In genomic region chr6:57091375-57091774, GRCh38 we compare ENCODE assay signal across 8 cellular contexts. TPM values are rescaled to one million over a fixed set of nuclear protein-coding genes. Genes with fewer than 3 reads are reported as not detected.
A peak's percentile ranks its signal among the peaks of the same experiment; 100 is the strongest.
DNase-seq lines count a peak whose midpoint lies in the region; ATAC-seq and TF ChIP-seq lines count a peak whose summit lies in the region.
"Not testable (repeated sequence)": the region's sequence is repeated elsewhere in the genome, so short reads cannot be mapped to it uniquely, and the experiment has no call there.

No MANE protein-coding gene starts in this region.

- H3K36me3 ChIP-seq in ES-I3 (ENCODE audit: insufficient read depth, low read length); endocrine pancreas (ENCODE audit: control insufficient read depth, insufficient read depth, low read length): not testable (repeated sequence)

- H3K4me3 ChIP-seq in LNCaP clone FGC (ENCODE audit: low read depth, low read length), result peak overlapping the region; percentile 35
- H3K4me3 ChIP-seq in endocrine pancreas (ENCODE audit: control insufficient read depth, insufficient read depth, low read length), result peak overlapping the region; percentile 63

- H3K9ac ChIP-seq in ES-I3 (ENCODE audit: low read depth, low read length), result peak overlapping the region; percentile 31; the same call in 1 of the 2 replicates
- not testable (repeated sequence) for H3K9ac ChIP-seq in endocrine pancreas (ENCODE audit: control insufficient read depth, insufficient read depth, low read length)

- H3K27ac Mint-ChIP-seq in T-helper 2 cell treated with Interferon-gamma antibody and Interleukin-4, amounts not matched to agents 5 μg/mL and 100 μg/mL, for 36 hours, result peak overlapping the region; percentile 74
- peak overlapping the region; percentile 9 for H3K27ac Mint-ChIP-seq in activated naive CD8-positive, alpha-beta T cell treated with anti-CD3 and anti-CD28 coated beads, Interleukin-2, amount 10 ng/mL, durations not matched to agents 7 days and 5 days
- H3K27ac Mint-ChIP-seq in immature natural killer cell (peak overlapping the region in 4 of 6 donors; percentile 16 to 81 (median 48)), neural crest cell (ENCODE audit: unreplicated experiment) (peak overlapping the region; percentile 14), type B pancreatic cell (peak overlapping the region; percentile 82)

- not testable (repeated sequence) for TF ChIP-seq CTCF in LNCaP clone FGC (IDR thresholded peaks at IDR 0.05; ENCODE audit: control insufficient read depth, extremely low read depth, insufficient read depth); neural crest cell (conservative IDR thresholded peaks at IDR 0.05); type B pancreatic cell (conservative IDR thresholded peaks at IDR 0.05)

- not testable (repeated sequence) for ATAC-seq in activated naive CD8-positive, alpha-beta T cell treated with anti-CD3 and anti-CD28 coated beads, Interleukin-2, amount 10 ng/mL, durations not matched to agents 7 days and 5 days (ENCODE audit: low read depth)

- not testable (repeated sequence) for H3K9me3 ChIP-seq in ES-I3 (ENCODE audit: control insufficient read depth, insufficient read depth, low read length); endocrine pancreas (ENCODE audit: control insufficient read depth, low read length)

- H3K9me3 Mint-ChIP-seq in T-helper 2 cell treated with Interferon-gamma antibody and Interleukin-4, amounts not matched to agents 5 μg/mL and 100 μg/mL, for 36 hours; activated naive CD8-positive, alpha-beta T cell treated with anti-CD3 and anti-CD28 coated beads, Interleukin-2, amount 10 ng/mL, durations not matched to agents 7 days and 5 days; immature natural killer cell; neural crest cell; type B pancreatic cell: not testable (repeated sequence)

- H3K4me1 ChIP-seq in ES-I3 (ENCODE audit: insufficient read depth, low read length), result not testable (repeated sequence)
- peaks cover 24% of the 10 kb centered on the region for H3K4me1 ChIP-seq in endocrine pancreas (ENCODE audit: control insufficient read depth, insufficient read depth, low read length)

- POLR2A ChIA-PET in activated naive CD8-positive, alpha-beta T cell treated with anti-CD3 and anti-CD28 coated beads, Interleukin-2, amount 10 ng/mL, durations not matched to agents 7 days and 5 days (lab: Charles Lee), result not testable (repeated sequence)

- not testable (repeated sequence) for H3K27me3 ChIP-seq in endocrine pancreas (ENCODE audit: control insufficient read depth, insufficient read depth, low read length)

- peaks cover 25% of the 10 kb centered on the region for H3K36me3 Mint-ChIP-seq in T-helper 2 cell treated with Interferon-gamma antibody and Interleukin-4, amounts not matched to agents 5 μg/mL and 100 μg/mL, for 36 hours (ENCODE audit: low read depth)
- peaks cover 15% of the 10 kb centered on the region for H3K36me3 Mint-ChIP-seq in activated naive CD8-positive, alpha-beta T cell treated with anti-CD3 and anti-CD28 coated beads, Interleukin-2, amount 10 ng/mL, durations not matched to agents 7 days and 5 days
- H3K36me3 Mint-ChIP-seq in immature natural killer cell; neural crest cell (ENCODE audit: low read depth); type B pancreatic cell: not testable (repeated sequence)

- H3K27me3 Mint-ChIP-seq in T-helper 2 cell treated with Interferon-gamma antibody and Interleukin-4, amounts not matched to agents 5 μg/mL and 100 μg/mL, for 36 hours (ENCODE audit: low read depth); activated naive CD8-positive, alpha-beta T cell treated with anti-CD3 and anti-CD28 coated beads, Interleukin-2, amount 10 ng/mL, durations not matched to agents 7 days and 5 days; immature natural killer cell (ENCODE audit: low read depth in 3 of 3); neural crest cell (ENCODE audit: low read depth); type B pancreatic cell: not testable (repeated sequence)

- DNase-seq in LNCaP clone FGC (ENCODE audit: low read depth); T-helper 2 cell treated with Interferon-gamma antibody and Interleukin-4, amounts not matched to agents 5 μg/mL and 100 μg/mL, for 36 hours (ENCODE audit: low spot score); activated naive CD8-positive, alpha-beta T cell treated with anti-CD3 and anti-CD28 coated beads, Interleukin-2, amount 10 ng/mL, durations not matched to agents 7 days and 5 days; immature natural killer cell; neural crest cell (ENCODE audit: low read depth, low spot score); type B pancreatic cell (ENCODE audit: extremely low spot score, unreplicated experiment): not testable (repeated sequence)

- peak overlapping the region; percentile 90 for H3K4me3 Mint-ChIP-seq in T-helper 2 cell treated with Interferon-gamma antibody and Interleukin-4, amounts not matched to agents 5 μg/mL and 100 μg/mL, for 36 hours
- peak overlapping the region; percentile 83 for H3K4me3 Mint-ChIP-seq in activated naive CD8-positive, alpha-beta T cell treated with anti-CD3 and anti-CD28 coated beads, Interleukin-2, amount 10 ng/mL, durations not matched to agents 7 days and 5 days
- peak overlapping the region in 4 of 5 donors; percentile 42 to 72 (median 57) for H3K4me3 Mint-ChIP-seq in immature natural killer cell
- H3K4me3 Mint-ChIP-seq in neural crest cell, result peak overlapping the region; percentile 86
- peak overlapping the region; percentile 83 for H3K4me3 Mint-ChIP-seq in type B pancreatic cell

- peaks cover 33% of the 10 kb centered on the region for H3K4me1 Mint-ChIP-seq in T-helper 2 cell treated with Interferon-gamma antibody and Interleukin-4, amounts not matched to agents 5 μg/mL and 100 μg/mL, for 36 hours (ENCODE audit: low read depth)
- peaks cover 27% of the 10 kb centered on the region for H3K4me1 Mint-ChIP-seq in activated naive CD8-positive, alpha-beta T cell treated with anti-CD3 and anti-CD28 coated beads, Interleukin-2, amount 10 ng/mL, durations not matched to agents 7 days and 5 days
- H3K4me1 Mint-ChIP-seq in immature natural killer cell (peaks cover 29 to 53% of the 10 kb centered on the region in 2 donors), neural crest cell (peaks cover 33% of the 10 kb centered on the region), type B pancreatic cell (ENCODE audit: unreplicated experiment) (peaks cover 28% of the 10 kb centered on the region)

RNA-seq across cellular contexts. Expression of gene ZNF451, which starts 1.4 kb away (rescaled TPM):
- total RNA-seq in activated naive CD8-positive, alpha-beta T cell treated with anti-CD3 and anti-CD28 coated beads, Interleukin-2, amount 10 ng/mL, durations not matched to agents 7 days and 5 days, result 10 to 100 TPM; 68.0 to 68.2 TPM
- 10 to 100 TPM; 10.2 to 26.0 (median 11.8) TPM for polyA plus RNA-seq in immature natural killer cell
- total RNA-seq in neural crest cell, result 61.0 and 65.6 TPM in 2 replicates
- total RNA-seq in type B pancreatic cell (ENCODE audit: low replicate concordance), result 68.4 and 69.0 TPM in 2 replicates

RNA-seq across cellular contexts. Expression of gene KIAA1586, which starts 44.9 kb away (rescaled TPM):
- 10 to 100 TPM; 15.1 to 16.4 TPM for total RNA-seq in activated naive CD8-positive, alpha-beta T cell treated with anti-CD3 and anti-CD28 coated beads, Interleukin-2, amount 10 ng/mL, durations not matched to agents 7 days and 5 days
- 1 to 10 TPM; 2.6 to 7.9 (median 6.1) TPM for polyA plus RNA-seq in immature natural killer cell
- total RNA-seq in neural crest cell (38.2 and 39.8 TPM in 2 replicates), type B pancreatic cell (ENCODE audit: low replicate concordance) (19.0 and 26.2 TPM in 2 replicates)

Comparison
In these comparisons a context has a peak if more than half of its experiments do, and no peak if none do; other contexts are left out.
1. H3K27ac Mint-ChIP-seq: peak in every context shown above with its lines; median percentile 82 in type B pancreatic cell; 74 in T-helper 2 cell treated with Interferon-gamma antibody and Interleukin-4, amounts not matched to agents 5 μg/mL and 100 μg/mL, for 36 hours; 48 in immature natural killer cell; 14 in neural crest cell; 9 in activated naive CD8-positive, alpha-beta T cell treated with anti-CD3 and anti-CD28 coated beads, Interleukin-2, amount 10 ng/mL, durations not matched to agents 7 days and 5 days.